1 cellular context compared by ENCODE assay signal in genomic region chr2:21288299-21288698, GRCh38.
TF ChIP-seq lines count a peak whose summit lies in the region.

No MANE protein-coding gene starts in this region.

TF ChIP-seq in GM23338, 12 proteins besides CTCF, POLR2A, EP300 and RAD21:
- TF ChIP-seq ZNF462 (CRISPR knock-in tag; IDR thresholded peaks at IDR 0.05): no peak
- no peak for TF ChIP-seq POLR2AphosphoS5 (IDR thresholded peaks at IDR 0.05; ENCODE audit: low read depth)
- no peak for TF ChIP-seq NANOG (IDR thresholded peaks at IDR 0.05; ENCODE audit: borderline replicate concordance)
- TF ChIP-seq STAT1 (IDR thresholded peaks at IDR 0.05; ENCODE audit: unreplicated experiment): no peak
- TF ChIP-seq JUNB (IDR thresholded peaks at IDR 0.05; ENCODE audit: unreplicated experiment): no peak
- TF ChIP-seq ZNF114 (CRISPR knock-in tag; IDR thresholded peaks at IDR 0.05): no peak
- no peak for TF ChIP-seq CREB1 (CRISPR knock-in tag; IDR thresholded peaks at IDR 0.05; ENCODE audit: low read depth)
- TF ChIP-seq ETS1 (IDR thresholded peaks at IDR 0.05): no peak
- no peak for TF ChIP-seq REST (IDR thresholded peaks at IDR 0.05; ENCODE audit: unreplicated experiment)
- no peak for TF ChIP-seq ZNF331 (CRISPR knock-in tag; IDR thresholded peaks at IDR 0.05; ENCODE audit: low read depth)
- no peak for TF ChIP-seq EZH2phosphoT487 (IDR thresholded peaks at IDR 0.05; ENCODE audit: unreplicated experiment)
